18 cellular contexts compared by ENCODE assay signal in genomic region chr1:85454214-85454613, GRCh38. TPM values are rescaled to one million over a fixed set of nuclear protein-coding genes. Genes with fewer than 3 reads are reported as not detected.
DNase-seq lines count a peak whose midpoint lies in the region; ATAC-seq and TF ChIP-seq lines count a peak whose summit lies in the region.
"Had no signal": no experiment of that assay in that cellular context is flagged by ENCODE, and none has a peak within 500 bp of the region (broad histone marks: within the 10 kb centered on the region; RNA-seq: fewer than 3 reads in every experiment).

No MANE protein-coding gene starts in this region.

- H3K4me1 ChIP-seq in GM23248 (ENCODE audit: insufficient read depth) (peaks cover 68% of the 10 kb centered on the region), body of pancreas (peaks cover 70% of the 10 kb centered on the region), liver (ENCODE audit: control insufficient read depth in 4 of 4, insufficient read depth in 4 of 4, low read length in 3 of 4) (peaks cover 2 to 39% (median 33%) of the 10 kb centered on the region in 4 donors), sigmoid colon (peaks cover 0 to 32% (median 11%) of the 10 kb centered on the region in 4 donors)

- DNase-seq in GM23248 (no peak), body of pancreas (no peak), sigmoid colon (no peak), LoVo (ENCODE audit: low spot score) (no peak), posterior vena cava (ENCODE audit: low spot score) (no peak)
- DNase-seq in CD4-positive, alpha-beta T cell, result no peak
- DNase-seq: CD8-positive, alpha-beta T cell; DND-41; GDM1; KBM-7; NCI-H1092; NCI-H1694 treated with DMSO at 0.1 percent for 48 hours; NCI-H2171 treated with DMSO at 0.1 percent for 48 hours; NCI-H774; SHP77 had no signal

- no peak overlapping the region for H3K27ac Mint-ChIP-seq in CD4-positive, alpha-beta T cell
- H3K27ac Mint-ChIP-seq: B cell; CD8-positive, alpha-beta T cell had no signal

- no peak overlapping the region for H2AFZ ChIP-seq in GM23248

- WGBS in GM23248 (ENCODE audit: low coverage in 1 of 2, low lambda C conversion rate in 2 of 2, missing lambda C conversion rate in 2 of 2), 2 experiments, result 94 to 95% methylated on average over 4 of the region's 4 CpGs
- WGBS in body of pancreas, 2 donors, result 93 to 96% methylated on average over 4 of the region's 4 CpGs
- 92% methylated on average over 4 of the region's 4 CpGs for WGBS in liver
- WGBS in sigmoid colon, 2 donors, result 95 to 97% methylated on average over 4 of the region's 4 CpGs

- peaks cover 94% of the 10 kb centered on the region for H3F3A ChIP-seq in GM23248 (ENCODE audit: insufficient read depth)

- H3K9me3 ChIP-seq in GM23248 (ENCODE audit: low read depth), result no peaks in the 10 kb centered on the region
- H3K9me3 ChIP-seq in body of pancreas, result no peaks in the 10 kb centered on the region
- H3K9me3 ChIP-seq in liver (ENCODE audit: control insufficient read depth in 4 of 4, low read length in 3 of 4), result no peaks in the 10 kb centered on the region
- H3K9me3 ChIP-seq in sigmoid colon, result no peaks in the 10 kb centered on the region
- no peaks in the 10 kb centered on the region for H3K9me3 ChIP-seq in CD4-positive, alpha-beta T cell (ENCODE audit: control insufficient read depth, low read length)

- H3K36me3 Mint-ChIP-seq in CD4-positive, alpha-beta T cell (ENCODE audit: low read depth), result no peaks in the 10 kb centered on the region
- H3K36me3 Mint-ChIP-seq: CD8-positive, alpha-beta T cell had no signal

- ATAC-seq in body of pancreas, result no peak
- no peak for ATAC-seq in CD4-positive, alpha-beta T cell (ENCODE audit: poor library complexity)
- ATAC-seq: CD8-positive, alpha-beta T cell had no signal

- TF ChIP-seq EP300 in sigmoid colon (IDR thresholded peaks at IDR 0.05), result no peak

- H3K79me2 ChIP-seq in GM23248 (ENCODE audit: insufficient read depth), result peaks cover 100% of the 10 kb centered on the region

- H3K4me3 ChIP-seq in GM23248, result no peak overlapping the region
- no peak overlapping the region for H3K4me3 ChIP-seq in body of pancreas
- no peak overlapping the region for H3K4me3 ChIP-seq in liver (ENCODE audit: low read depth in 1 of 3, low read length in 3 of 3)
- H3K4me3 ChIP-seq in sigmoid colon, result no peak overlapping the region

- H3K4me3 Mint-ChIP-seq in CD4-positive, alpha-beta T cell, result no peak overlapping the region
- H3K4me3 Mint-ChIP-seq: B cell; CD8-positive, alpha-beta T cell had no signal

- no peaks in the 10 kb centered on the region for H3K9me3 Mint-ChIP-seq in CD4-positive, alpha-beta T cell
- H3K9me3 Mint-ChIP-seq: CD8-positive, alpha-beta T cell had no signal

- POLR2A ChIA-PET in CD4-positive, alpha-beta T cell (lab: Charles Lee), result no interaction called here

- peaks cover 15% of the 10 kb centered on the region for H3K36me3 ChIP-seq in GM23248 (ENCODE audit: low read depth)
- no peaks in the 10 kb centered on the region for H3K36me3 ChIP-seq in body of pancreas (replicated peaks in 1 of 2; ENCODE audit: insufficient read depth in 1 of 2, low read depth in 2 of 2)
- no peaks in the 10 kb centered on the region for H3K36me3 ChIP-seq in liver (ENCODE audit: control insufficient read depth in 4 of 4, insufficient read depth in 3 of 4, low read depth in 1 of 4, low read length in 3 of 4)
- no peaks in the 10 kb centered on the region for H3K36me3 ChIP-seq in sigmoid colon

- in situ Hi-C loops in GM23248 (cut with MboI), result no loop called here

- H4K20me1 ChIP-seq in GM23248 (ENCODE audit: insufficient read depth), result no peaks in the 10 kb centered on the region

- intact Hi-C loops in body of pancreas (cut with DNase I), result no loop called here
- intact Hi-C loops in sigmoid colon (cut with DNase I), result loop anchor here (5.0 kb wide), 1 partner anchor 87 kb away; no protein-coding TSS in a partner anchor
- intact Hi-C loops in posterior vena cava (cut with DNase I), result no loop called here
- intact Hi-C loops in CD4-positive, alpha-beta T cell (cut with DNase I, micrococcal nuclease), result no loop called here

- H3K9ac ChIP-seq in GM23248 (no peak overlapping the region), liver (ENCODE audit: low read depth in 1 of 2, low read length in 2 of 2) (no peak overlapping the region)

- H3K4me1 Mint-ChIP-seq in CD4-positive, alpha-beta T cell (ENCODE audit: low read depth), result no peaks in the 10 kb centered on the region
- H3K4me1 Mint-ChIP-seq: B cell had no signal

- H3K9me2 ChIP-seq in GM23248 (ENCODE audit: insufficient read depth), result no peaks in the 10 kb centered on the region

- CTCF ChIA-PET in CD4-positive, alpha-beta T cell (lab: Charles Lee), result no interaction called here

- TF ChIP-seq POLR2A in body of pancreas (IDR thresholded peaks at IDR 0.05) (no peak), sigmoid colon (IDR thresholded peaks at IDR 0.05) (no peak)

- H3K27ac ChIP-seq in GM23248 (peak overlapping the region; percentile 46), body of pancreas (peak overlapping the region in 3 of 4 donors; percentile 24 to 53 (median 44)), liver (ENCODE audit: low read depth in 1 of 2, low read length in 2 of 2) (peak overlapping the region; percentile 21 to 43), sigmoid colon (peak overlapping the region in 3 of 4 donors; percentile 34 to 57 (median 46))
- H3K27ac ChIP-seq in CD4-positive, alpha-beta T cell (ENCODE audit: low read depth, low read length), result no peak overlapping the region
- H3K27ac ChIP-seq: HL-60 had no signal

- no peaks in the 10 kb centered on the region for H3K27me3 ChIP-seq in GM23248 (replicated peaks; ENCODE audit: insufficient read depth)
- no peaks in the 10 kb centered on the region for H3K27me3 ChIP-seq in body of pancreas
- no peaks in the 10 kb centered on the region for H3K27me3 ChIP-seq in liver (ENCODE audit: control insufficient read depth in 4 of 4, insufficient read depth in 4 of 4, low read length in 3 of 4)
- H3K27me3 ChIP-seq in sigmoid colon, result no peaks in the 10 kb centered on the region
- H3K27me3 ChIP-seq in CD4-positive, alpha-beta T cell (ENCODE audit: control insufficient read depth, insufficient read depth, low read length), result no peaks in the 10 kb centered on the region

- peak overlapping the region; percentile 28 for H3K4me2 ChIP-seq in GM23248 (ENCODE audit: unreplicated experiment)

- TF ChIP-seq RAD21 in liver (IDR thresholded peaks at IDR 0.05), result no peak

- peaks cover 6% of the 10 kb centered on the region for H3K27me3 Mint-ChIP-seq in CD4-positive, alpha-beta T cell

- TF ChIP-seq CTCF in body of pancreas (IDR thresholded peaks at IDR 0.05) (no peak), liver (IDR thresholded peaks at IDR 0.05; ENCODE audit: low read depth, low read length, missing input control) (no peak), sigmoid colon (IDR thresholded peaks at IDR 0.05) (no peak)
- TF ChIP-seq CTCF in CD4-positive, alpha-beta T cell (IDR thresholded peaks at IDR 0.05), result no peak

TF ChIP-seq in liver, 16 proteins besides CTCF, POLR2A, EP300 and RAD21 (continues in another document):
- no peak for TF ChIP-seq HNF4A (conservative IDR thresholded peaks at IDR 0.05)
- no peak for TF ChIP-seq ZBTB33 (IDR thresholded peaks at IDR 0.05)
- TF ChIP-seq ATF3 (IDR thresholded peaks at IDR 0.05), result no peak
- no peak for TF ChIP-seq TAF1 (conservative IDR thresholded peaks at IDR 0.05)
- no peak for TF ChIP-seq JUND (IDR thresholded peaks at IDR 0.05)

RNA-seq across cellular contexts. Expression of gene DDAH1, which starts 10.7 kb away (rescaled TPM):
- 162 and 168 TPM in 2 replicates for total RNA-seq in GM23248 (2014; rRNA removed; shearing (Covaris generic))
- polyA plus RNA-seq in GM23248 (2016; fragmentation: Nextera tagmentation; extraction: Ambion mirVana), result 234 and 238 TPM in 2 replicates
- total RNA-seq in body of pancreas, result 10 to 100 TPM; 11.2 to 31.4 TPM
- 10 to 100 TPM; 29.7 to 33.7 TPM for total RNA-seq in liver
- 10 to 100 TPM; 25.8 to 42.7 TPM for polyA plus RNA-seq in liver
- 10 to 100 TPM; 11.5 to 26.3 (median 14.4) TPM for total RNA-seq in sigmoid colon
- 10 to 100 TPM; 25.2 to 43.2 (median 32.4) TPM for polyA plus RNA-seq in sigmoid colon
- 10 to 100 TPM; 31.8 to 46.1 TPM for total RNA-seq in posterior vena cava
- total RNA-seq in CD4-positive, alpha-beta T cell, result not detected
- total RNA-seq: B cell; CD8-positive, alpha-beta T cell had no signal

Comparison
In these comparisons a context has a peak if more than half of its experiments do, and no peak if none do; other contexts are left out.
1. RNA of gene DDAH1, which starts 10.7 kb away (total RNA-seq): 162 to 168 TPM in GM23248, 31.8 to 46.1 TPM in posterior vena cava, 29.7 to 33.7 TPM in liver, 11.2 to 31.4 TPM in body of pancreas and 11.5 to 26.3 TPM in sigmoid colon; not detected in CD4-positive, alpha-beta T cell; every median in the first group is over 10 times any median in the second.